Comparison of ENCODE assay signal across 18 cellular contexts in genomic region chr9:135448570-135449180, GRCh38. TPM values are rescaled to one million over a fixed set of nuclear protein-coding genes. Genes with fewer than 3 reads are reported as not detected.
DNase-seq lines count a peak whose midpoint lies in the region; ATAC-seq, FAIRE-seq and TF ChIP-seq lines count a peak whose summit lies in the region.
"Had no signal": no experiment of that assay in that cellular context is flagged by ENCODE, and none has a peak within 500 bp of the region (broad histone marks: within the 10 kb centered on the region; RNA-seq: fewer than 3 reads in every experiment).

No MANE protein-coding gene starts in this region.

- no peaks in the 10 kb centered on the region for H3K9me1 ChIP-seq in K562 (ENCODE audit: control insufficient read depth, insufficient read depth, low read length)

- H3K79me1 ChIP-seq in trophoblast cell (ENCODE audit: low read length): no peaks in the 10 kb centered on the region

- H4K8ac ChIP-seq in trophoblast cell (ENCODE audit: low read depth, low read length): no peak overlapping the region

- H2BK5ac ChIP-seq in trophoblast cell (ENCODE audit: low read depth, low read length, poor library complexity): no peak overlapping the region

- ATAC-seq in K562: peak; percentile 80
- ATAC-seq in HG03139 (IDR thresholded peaks at IDR 0.05; ENCODE audit: unreplicated experiment): no peak
- ATAC-seq: CD8-positive, alpha-beta T cell; left colon had no signal

- H3K36me3 ChIP-seq in HEK293 (ENCODE audit: control insufficient read depth in 2 of 2, insufficient read depth in 1 of 2, low read length in 2 of 2) (no peaks in the 10 kb centered on the region), K562 (ENCODE audit: control insufficient read depth, insufficient read depth, low read length) (no peaks in the 10 kb centered on the region), trophoblast cell (ENCODE audit: control insufficient read depth in 1 of 2, insufficient read depth in 2 of 2, low read length in 2 of 2) (no peaks in the 10 kb centered on the region), HAP-1 (replicated peaks) (no peaks in the 10 kb centered on the region)
- H3K36me3 ChIP-seq: MG63, neutrophil had no signal

- H3K4me2 ChIP-seq in K562 (ENCODE audit: insufficient read depth, low read length) (peak overlapping the region; percentile 27), trophoblast cell (ENCODE audit: low read length) (no peak overlapping the region)

- no peak overlapping the region for H3K23ac ChIP-seq in trophoblast cell (ENCODE audit: low read length)

- BruUV-seq in K562 (replicated peaks; lab: Mats Ljungman, UMichigan): no TSS peak

- intact Hi-C loops in K562 (cut with micrococcal nuclease) (no loop called here), lower leg skin (cut with DNase I; ENCODE audit: low total_unique reads) (no loop called here)

- no peak overlapping the region for H2AK5ac ChIP-seq in trophoblast cell (ENCODE audit: low read length)

- H3K14ac ChIP-seq in trophoblast cell (ENCODE audit: low read length): no peak overlapping the region

- no peak overlapping the region for H2BK120ac ChIP-seq in trophoblast cell (ENCODE audit: insufficient read depth, low read length, poor library complexity)

- POLR2A ChIA-PET in HEK293 (lab: Yijun Ruan, JAX): interaction anchor here (0.5 to 0.8 kb wide), 2 partner anchors 21 to 32 kb away, joined by 3 to 4 read pairs; no protein-coding TSS in a partner anchor
- POLR2A ChIA-PET in K562 (lab: Yijun Ruan, JAX): interaction anchor here (0.6 to 1.6 kb wide), 9 partner anchors 12 to 1574 kb away, joined by 3 to 6 read pairs (median 3); no protein-coding TSS in a partner anchor

- no peaks in the 10 kb centered on the region for H3K9me3 ChIP-seq in HEK293 (ENCODE audit: control insufficient read depth, insufficient read depth, low read depth, low read length)
- H3K9me3 ChIP-seq in K562 (replicated peaks; ENCODE audit: control insufficient read depth, insufficient read depth, low read depth, low read length): no peaks in the 10 kb centered on the region
- H3K9me3 ChIP-seq in trophoblast cell (ENCODE audit: insufficient read depth, low read depth, low read length): no peaks in the 10 kb centered on the region
- no peaks in the 10 kb centered on the region for H3K9me3 ChIP-seq in HAP-1
- H3K9me3 ChIP-seq: neutrophil had no signal

- H4K12ac ChIP-seq in trophoblast cell (ENCODE audit: low read depth, low read length): no peak overlapping the region

- no peak overlapping the region for H2BK12ac ChIP-seq in trophoblast cell (ENCODE audit: low read length)

- H4K91ac ChIP-seq in trophoblast cell (ENCODE audit: low read depth, low read length): no peak overlapping the region

- TF ChIP-seq CTCF in HEK293 (tag by site-specific recombination; IDR thresholded peaks at IDR 0.05): no peak
- TF ChIP-seq CTCF in K562 (IDR thresholded peaks at IDR 0.05 in 2 of 3, conservative IDR thresholded peaks at IDR 0.05 in 1 of 3; ENCODE audit: insufficient read depth in 2 of 3, low read depth in 1 of 3, low read length in 3 of 3): no peak
- TF ChIP-seq CTCF in lower leg skin (IDR thresholded peaks at IDR 0.05): no peak

- DNase-seq in AG20443 (ENCODE audit: low spot score) (peak; percentile 14), K562 (ENCODE audit: extremely low read depth in 1 of 4, low spot score in 3 of 4) (peak in 3 of 4 experiments; percentile 10 to 29 (median 12)), myocyte (ENCODE audit: low read depth) (peak; percentile 17), trophoblast cell (no peak), lower leg skin (ENCODE audit: low spot score in 2 of 2) (no peak), HAP-1 (ENCODE audit: low spot score in 2 of 2) (no peak)
- DNase-seq: activated CD4-positive, alpha-beta T cell treated with anti-CD3 and anti-CD28 coated beads, Interleukin-2, amount 50 U/mL, for 1 hour; activated gamma-delta T cell; CD8-positive, alpha-beta T cell; left colon; MG63; midbrain; NCI-H524; Right ventricle myocardium superior; stimulated activated CD4-positive, alpha-beta T cell treated with anti-CD3 and anti-CD28 coated beads, Interleukin-12 subunit alpha, Interleukin-12 subunit beta, amount 100 ng/mL, for 4 hours had no signal

- H3K9ac ChIP-seq in K562 (ENCODE audit: insufficient read depth in 1 of 2, low read depth in 2 of 2, low read length in 2 of 2) (peak overlapping the region in 1 of 2 experiments; percentile 68; a peak in 1 of 4 replicates), trophoblast cell (ENCODE audit: low read length) (no peak overlapping the region)

- no peak for TF ChIP-seq RAD21 in K562 (CRISPR knock-in tag; conservative IDR thresholded peaks at IDR 0.05 in 1 of 2, IDR thresholded peaks at IDR 0.05 in 1 of 2)

- 20% methylated on average over 12 of the region's 12 CpGs for WGBS in K562 (ENCODE audit: insufficient coverage, low coverage, missing lambda C conversion rate)
- no CpG with 5 or more reads among the region's 12 CpGs for WGBS in trophoblast cell (ENCODE audit: extremely low coverage, insufficient coverage, insufficient read length)
- WGBS in lower leg skin, 2 donors: 51 to 56% methylated on average over 12 of the region's 12 CpGs

- TF ChIP-seq POLR2A in K562 (conservative IDR thresholded peaks at IDR 0.05) (no peak), lower leg skin (IDR thresholded peaks at IDR 0.05) (no peak)

- CTCF ChIA-PET in HEK293 (lab: Yijun Ruan, JAX): interaction anchor here (0.6 to 1.2 kb wide), 3 partner anchors 57 to 566 kb away, joined by 3 to 7 read pairs (median 3); no protein-coding TSS in a partner anchor
- CTCF ChIA-PET in K562 (lab: Yijun Ruan, JAX; ENCODE audit: low intra/inter-chr PET ratio): no interaction called here

- no peak overlapping the region for H3K4ac ChIP-seq in trophoblast cell (ENCODE audit: low read depth, low read length)

- H3K79me2 ChIP-seq in K562 (ENCODE audit: control insufficient read depth, insufficient read depth, low read length) (no peaks in the 10 kb centered on the region), trophoblast cell (ENCODE audit: control insufficient read depth, insufficient read depth, low read length, poor library complexity) (no peaks in the 10 kb centered on the region)

- H3K4me3 ChIP-seq in HEK293 (ENCODE audit: low read depth, low read length) (no peak overlapping the region), K562 (no peak overlapping the region), trophoblast cell (ENCODE audit: low read depth, low read length) (no peak overlapping the region), lower leg skin (ENCODE audit: low read depth, poor library complexity, severe bottlenecking) (no peak overlapping the region), HAP-1 (no peak overlapping the region)
- H3K4me3 ChIP-seq: MG63 had no signal

- TF ChIP-seq EP300 in K562 (IDR thresholded peaks at IDR 0.05; ENCODE audit: low read length): no peak

- H3K4me1 ChIP-seq in HEK293 (ENCODE audit: control insufficient read depth, insufficient read depth, low read length) (no peaks in the 10 kb centered on the region), K562 (replicated peaks in 1 of 2; ENCODE audit: control insufficient read depth in 2 of 2, insufficient read depth in 2 of 2, low read length in 2 of 2) (peaks cover 7 to 24% of the 10 kb centered on the region in 2 experiments; a peak in 3 of 5 replicates), trophoblast cell (ENCODE audit: control insufficient read depth in 1 of 2, insufficient read depth in 2 of 2, low read length in 2 of 2) (no peaks in the 10 kb centered on the region), HAP-1 (no peaks in the 10 kb centered on the region)

- H3K27ac ChIP-seq in HEK293 (ENCODE audit: extremely low read depth, low read depth, low read length) (no peak overlapping the region), K562 (ENCODE audit: extremely low read depth, low read depth, low read length) (no peak overlapping the region), trophoblast cell (ENCODE audit: low read depth, low read length) (no peak overlapping the region)
- H3K27ac ChIP-seq: neutrophil had no signal

- FAIRE-seq in K562 (lab: Jason Lieb, UNC): no peak

- no peaks in the 10 kb centered on the region for H3K27me3 ChIP-seq in K562 (ENCODE audit: control insufficient read depth in 2 of 2, insufficient read depth in 2 of 2, low read length in 2 of 2)
- H3K27me3 ChIP-seq in trophoblast cell (ENCODE audit: insufficient read depth, low read length): no peaks in the 10 kb centered on the region
- H3K27me3 ChIP-seq in HAP-1 (ENCODE audit: low read depth): 0 out of 2 replicates have a peak, but pooled peaks cover 2% of the 10 kb centered on the region
- H3K27me3 ChIP-seq: MG63 had no signal

- in situ Hi-C loops in K562 (cut with MboI): no loop called here
- in situ Hi-C loops in HAP-1 (cut with MboI; ENCODE audit: low sequenced_read_pairs): no loop called here

- no peaks in the 10 kb centered on the region for H4K20me1 ChIP-seq in K562 (replicated peaks; ENCODE audit: control insufficient read depth, insufficient read depth, low read length)

- peak overlapping the region; percentile 38; the same call in 1 of the 2 replicates for H2AFZ ChIP-seq in K562 (ENCODE audit: low read depth, low read length)
- no peak overlapping the region for H2AFZ ChIP-seq in trophoblast cell (ENCODE audit: insufficient read depth, low read length, poor library complexity)

- H3K18ac ChIP-seq in trophoblast cell (ENCODE audit: low read length): no peak overlapping the region

RNA-seq across cellular contexts. Expression of gene PPP1R26, which starts 30.9 kb away (rescaled TPM):
- 19.1 and 41.6 TPM in 2 replicates for total RNA-seq in K562 (2011; cell fraction: chromatin; rRNA removed; ENCODE audit: low replicate concordance)
- 25.8 and 36.4 TPM in 2 replicates for total RNA-seq in K562 (2011; cell fraction: nucleolus; rRNA removed)
- 20.5 and 21.5 TPM in 2 replicates for total RNA-seq in K562 (2011; cell fraction: nucleoplasm; rRNA removed)
- total RNA-seq in K562 (2014; rRNA removed): 25.1 and 29.6 TPM in 2 replicates
- total RNA-seq in K562 (2014; rRNA removed; fragmentation: Illumina TruSeq; extraction: Trizol): 8.1 and 11.3 TPM in 2 replicates
- total RNA-seq in K562 (2015; rRNA removed; fragmentation: Illumina TruSeq; extraction: Trizol): 18.2 and 19.4 TPM in 2 replicates
- total RNA-seq in K562 (2021): 23.6 and 26.8 TPM in 2 replicates
- polyA plus RNA-seq in K562 (2011; rRNA removed): 8.6 and 9.3 TPM in 2 replicates
- 9.9 and 15.5 TPM in 2 replicates for polyA plus RNA-seq in K562 (2011; cell fraction: cytosol; rRNA removed)
- polyA plus RNA-seq in K562 (2011; cell fraction: nucleus; rRNA removed): 18.4 and 32.2 TPM in 2 replicates
- polyA plus RNA-seq in K562 (2012): 19.0 and 28.0 TPM in 2 replicates
- polyA plus RNA-seq in K562 (2014; fragmentation: Illumina TruSeq; extraction: Trizol): 8.0 and 12.4 TPM in 2 replicates
- under 1 TPM; 0.77 to 0.89 TPM for polyA plus RNA-seq in K562 (2014; fragmentation: Nextera tagmentation; extraction: Ambion mirVana)
- 15.0 and 15.6 TPM in 2 replicates for polyA plus RNA-seq in K562 (2014; rRNA removed)
- polyA minus RNA-seq in K562 (2011; rRNA and poly(A)+ RNA removed): 10.1 and 23.5 TPM in 2 replicates
- polyA minus RNA-seq in K562 (2011; cell fraction: cytosol; rRNA and poly(A)+ RNA removed): 16.4 and 18.4 TPM in 2 replicates
- 7.4 and 8.1 TPM in 2 replicates for polyA minus RNA-seq in K562 (2011; cell fraction: nucleus; rRNA and poly(A)+ RNA removed)
- 14.3 and 15.2 TPM in 2 replicates for total RNA-seq in myocyte
- 8.9 TPM for polyA plus RNA-seq in myocyte (2012)
- 6.9 and 7.6 TPM in 2 replicates for polyA plus RNA-seq in trophoblast cell (2013)
- total RNA-seq in lower leg skin: 10 to 100 TPM in 1 of 4 donors, 1 to 10 TPM in 3; 8.4 to 11.5 (median 9.2) TPM

RNA-seq across cellular contexts. Expression of gene MRPS2, which starts 51.8 kb away (rescaled TPM):
- total RNA-seq in K562 (2011; cell fraction: chromatin; rRNA removed; ENCODE audit: low replicate concordance): 22.8 and 99.4 TPM in 2 replicates
- 83.4 and 87.4 TPM in 2 replicates for total RNA-seq in K562 (2011; cell fraction: nucleolus; rRNA removed)
- 44.5 and 53.2 TPM in 2 replicates for total RNA-seq in K562 (2011; cell fraction: nucleoplasm; rRNA removed)
- 120 and 168 TPM in 2 replicates for total RNA-seq in K562 (2014; rRNA removed)
- total RNA-seq in K562 (2014; rRNA removed; fragmentation: Illumina TruSeq; extraction: Trizol): 27.3 and 39.7 TPM in 2 replicates
- total RNA-seq in K562 (2015; rRNA removed; fragmentation: Illumina TruSeq; extraction: Trizol): 73.9 and 75.9 TPM in 2 replicates
- 106 and 110 TPM in 2 replicates for total RNA-seq in K562 (2021)
- 81.3 and 135 TPM in 2 replicates for polyA plus RNA-seq in K562 (2011; rRNA removed)
- polyA plus RNA-seq in K562 (2011; cell fraction: cytosol; rRNA removed): 412 and 778 TPM in 2 replicates
- polyA plus RNA-seq in K562 (2011; cell fraction: nucleus; rRNA removed): 169 and 254 TPM in 2 replicates
- 119 and 130 TPM in 2 replicates for polyA plus RNA-seq in K562 (2012)
- polyA plus RNA-seq in K562 (2014; fragmentation: Illumina TruSeq; extraction: Trizol): 167 and 221 TPM in 2 replicates
- 10 to 100 TPM in 1 of 2 experiments, 1 to 10 TPM in 1; 8.0 to 10.9 TPM for polyA plus RNA-seq in K562 (2014; fragmentation: Nextera tagmentation; extraction: Ambion mirVana)
- polyA plus RNA-seq in K562 (2014; rRNA removed): 128 and 133 TPM in 2 replicates
- polyA minus RNA-seq in K562 (2011; rRNA and poly(A)+ RNA removed): 77.8 and 115 TPM in 2 replicates
- polyA minus RNA-seq in K562 (2011; cell fraction: cytosol; rRNA and poly(A)+ RNA removed): 140 and 152 TPM in 2 replicates
- 44.6 and 49.4 TPM in 2 replicates for polyA minus RNA-seq in K562 (2011; cell fraction: nucleus; rRNA and poly(A)+ RNA removed)
- 28.1 and 39.2 TPM in 2 replicates for total RNA-seq in myocyte
- 36.6 TPM for polyA plus RNA-seq in myocyte (2012)
- 73.0 and 79.0 TPM in 2 replicates for polyA plus RNA-seq in trophoblast cell (2013)
- 10 to 100 TPM; 41.3 to 61.6 (median 49.7) TPM for total RNA-seq in lower leg skin

Comparison
In these comparisons a context has a peak if more than half of its experiments do, and no peak if none do; other contexts are left out.
1. DNase-seq: peak in AG20443 (single experiment), K562 (3 of 4) and myocyte (single experiment); none in trophoblast cell (0 of 2), lower leg skin (0 of 2) and HAP-1 (0 of 2).